In genomic region chr15:25451501-25451900, GRCh38 we compare ENCODE assay signal across 35 cellular contexts.
"Had no signal": no experiment of that assay in that cellular context is flagged by ENCODE, and none has a peak within 500 bp of the region (broad histone marks: within the 10 kb centered on the region; RNA-seq: fewer than 3 reads in every experiment).

No MANE protein-coding gene starts in this region.

- DNase-seq: Karpas-422, Kasumi-1, MG63, MM.1S, MV-4-11, NCI-H1048, NCI-H1092, NCI-H1092 treated with DMSO at 0.1 percent for 48 hours, NCI-H1105, NCI-H1105 treated with DMSO at 0.1 percent for 48 hours, NCI-H1417, NCI-H1417 treated with DMSO at 0.1 percent for 48 hours, NCI-H1436, NCI-H1436 treated with DMSO at 0.1 percent for 48 hours, NCI-H146, NCI-H1694, NCI-H1694 treated with DMSO at 0.1 percent for 48 hours, NCI-H187, NCI-H187 treated with DMSO at 0.1 percent for 48 hours, NCI-H1930, NCI-H2029, NCI-H2029 treated with DMSO at 0.1 percent for 48 hours, NCI-H2081, NCI-H2081 treated with DMSO at 0.1 percent for 48 hours, NCI-H2107, NCI-H2171, NCI-H2171 treated with DMSO at 0.1 percent for 48 hours, NCI-H2227 treated with DMSO at 0.1 percent for 48 hours, NCI-H226, NCI-H345, NCI-H446, NCI-H446 treated with DMSO at 0.1 percent for 48 hours, NCI-H510A, NCI-H510A treated with DMSO at 0.1 percent for 48 hours had no signal

- H3K9ac ChIP-seq: KMS-11 had no signal

- H3K4me2 ChIP-seq: KMS-11 had no signal

- H3K27ac ChIP-seq: KMS-11 had no signal

- H3K4me3 ChIP-seq: MG63 had no signal

- H3K36me3 ChIP-seq: MG63 had no signal

- H3K27me3 ChIP-seq: MG63 had no signal
